Comparison of ENCODE assay signal across 8 cellular contexts in genomic region chr1:32702599-32703478, GRCh38. TPM values are rescaled to one million over a fixed set of nuclear protein-coding genes. Genes with fewer than 3 reads are reported as not detected.
A peak's percentile ranks its signal among the peaks of the same experiment; 100 is the strongest.
DNase-seq lines count a peak whose midpoint lies in the region; ATAC-seq and TF ChIP-seq lines count a peak whose summit lies in the region.

Gene SYNC (minus strand): TSS chr1:32702770. CDS start chr1:32702660, 110 bp downstream.

- no peaks in the 10 kb centered on the region for H3K9me3 ChIP-seq in PC-9 (ENCODE audit: insufficient read depth, low read depth)

- H4K20me1 ChIP-seq in PC-9 (ENCODE audit: insufficient read depth), result no peaks in the 10 kb centered on the region

- peak; percentile 72 for ATAC-seq in stimulated activated memory B cell treated with anti-CD40 and anti-IgM and Interleukin-4, amounts not matched to agents 10 μg/mL and 1 μg/mL and 100 μg/mL, for 72 hours
- ATAC-seq in GM18873 (IDR thresholded peaks at IDR 0.05; ENCODE audit: low FRiP score, unreplicated experiment), result no peak

- H3K4me3 Mint-ChIP-seq in stimulated activated memory B cell treated with anti-CD40 and anti-IgM and Interleukin-4, amounts not matched to agents 10 μg/mL and 1 μg/mL and 100 μg/mL, for 72 hours, result peak within 1 kb of the TSS; percentile 60

- peak within 1 kb of the TSS; percentile 62 for H3K4me3 ChIP-seq in PC-9
- H3K4me3 ChIP-seq in coronary artery, result peak within 1 kb of the TSS; percentile 77
- peak within 1 kb of the TSS; percentile 73 for H3K4me3 ChIP-seq in kidney epithelial cell (ENCODE audit: low read depth, low read length)

- no peak for TF ChIP-seq CTCF in PC-9 (conservative IDR thresholded peaks at IDR 0.05)
- TF ChIP-seq CTCF in coronary artery (IDR thresholded peaks at IDR 0.05), result no peak
- TF ChIP-seq CTCF in kidney epithelial cell (IDR thresholded peaks at IDR 0.05; ENCODE audit: insufficient read depth, low read length, poor library complexity, severe bottlenecking), result no peak

- H3K27me3 ChIP-seq in PC-9 (ENCODE audit: insufficient read depth, low read depth) (no peaks in the 10 kb centered on the region), kidney epithelial cell (ENCODE audit: control insufficient read depth, insufficient read depth, low read length) (no peaks in the 10 kb centered on the region)

- no peaks in the 10 kb centered on the region for H3K9me3 Mint-ChIP-seq in stimulated activated memory B cell treated with anti-CD40 and anti-IgM and Interleukin-4, amounts not matched to agents 10 μg/mL and 1 μg/mL and 100 μg/mL, for 72 hours

- no peaks in the 10 kb centered on the region for H3K36me3 ChIP-seq in PC-9 (ENCODE audit: low read depth)
- no peaks in the 10 kb centered on the region for H3K36me3 ChIP-seq in kidney epithelial cell (ENCODE audit: control insufficient read depth, insufficient read depth, low read length)

- H2AFZ ChIP-seq in PC-9, result peak within 1 kb of the TSS; percentile 71

- peaks cover 9% of the 10 kb centered on the region for H3K4me1 ChIP-seq in PC-9 (replicated peaks; ENCODE audit: insufficient read depth)

- no peak within 1 kb of the TSS for H3K27ac Mint-ChIP-seq in stimulated activated memory B cell treated with anti-CD40 and anti-IgM and Interleukin-4, amounts not matched to agents 10 μg/mL and 1 μg/mL and 100 μg/mL, for 72 hours

- POLR2A ChIA-PET in PC-9 (lab: Charles Lee; ENCODE audit: unreplicated experiment), result no interaction called here

- H3K4me2 ChIP-seq in PC-9, result peak within 1 kb of the TSS; percentile 83

- no peaks in the 10 kb centered on the region for H3K9me2 ChIP-seq in PC-9 (ENCODE audit: insufficient read depth)

- CTCF ChIA-PET in PC-9 (lab: Charles Lee), result interaction anchor here (0.5 kb wide), 1 partner anchor 59 kb away, joined by 3 read pairs; no protein-coding TSS in a partner anchor

- H3K4me1 Mint-ChIP-seq in stimulated activated memory B cell treated with anti-CD40 and anti-IgM and Interleukin-4, amounts not matched to agents 10 μg/mL and 1 μg/mL and 100 μg/mL, for 72 hours, result peaks cover 17% of the 10 kb centered on the region

- no peaks in the 10 kb centered on the region for H3K79me2 ChIP-seq in PC-9 (ENCODE audit: low read depth)

- H3F3A ChIP-seq in PC-9 (ENCODE audit: insufficient read depth, low read depth), result peaks cover 9% of the 10 kb centered on the region; the same call in 1 of the 2 replicates

- H3K27ac ChIP-seq in PC-9 (no peak within 1 kb of the TSS), coronary artery (peak within 1 kb of the TSS; percentile 91 to 98)

- DNase-seq in NCI-H146 (lab: John Stamatoyannopoulos, UW) (peak; percentile 29), NCI-H146 treated with DMSO at 0.1 percent for 48 hours (lab: John Stamatoyannopoulos, UW; ENCODE audit: unreplicated experiment) (no peak), PC-9 (peak in 1 of 2 experiments; percentile 50), coronary artery (ENCODE audit: low spot score) (peak; percentile 83), kidney epithelial cell (ENCODE audit: low read depth) (no peak), NCI-H1092 (lab: John Stamatoyannopoulos, UW) (no peak)

- intact Hi-C loops in PC-9 (cut with micrococcal nuclease; ENCODE audit: unreplicated experiment), result no loop called here

- BruUV-seq in PC-9 (replicated peaks; lab: Mats Ljungman, UMichigan), result no TSS peak

- peaks cover 50% of the 10 kb centered on the region for H3K27me3 Mint-ChIP-seq in stimulated activated memory B cell treated with anti-CD40 and anti-IgM and Interleukin-4, amounts not matched to agents 10 μg/mL and 1 μg/mL and 100 μg/mL, for 72 hours

- no peaks in the 10 kb centered on the region for H3K36me3 Mint-ChIP-seq in stimulated activated memory B cell treated with anti-CD40 and anti-IgM and Interleukin-4, amounts not matched to agents 10 μg/mL and 1 μg/mL and 100 μg/mL, for 72 hours

RNA-seq across cellular contexts. Expression of gene SYNC, which starts in this region (rescaled TPM):
- total RNA-seq in PC-9 (2021), result 2.1 and 2.8 TPM in 2 replicates
- 2.7 and 3.8 TPM in 2 replicates for total RNA-seq in kidney epithelial cell

Comparison
In these comparisons a context has a peak if more than half of its experiments do, and no peak if none do; other contexts are left out.
1. DNase-seq: peak in NCI-H146 (single experiment) and coronary artery (single experiment); none in NCI-H146 treated with DMSO at 0.1 percent for 48 hours (single experiment), kidney epithelial cell (single experiment) and NCI-H1092 (single experiment).
2. Peak in every context shown above with its lines, with median percentiles within 50 percentile points of each other: H3K4me3 ChIP-seq.